25 cellular contexts compared by ENCODE assay signal in genomic region chr20:58466309-58466708, GRCh38. TPM values are rescaled to one million over a fixed set of nuclear protein-coding genes. Genes with fewer than 3 reads are reported as not detected.
"Had no signal": no experiment of that assay in that cellular context is flagged by ENCODE, and none has a peak within 500 bp of the region (broad histone marks: within the 10 kb centered on the region; RNA-seq: fewer than 3 reads in every experiment).

No MANE protein-coding gene starts in this region.

- FAIRE-seq: keratinocyte, small intestine had no signal

- H3K27ac Mint-ChIP-seq: nephron progenitor cell; progenitor cell of endocrine pancreas; stimulated activated effector memory CD8-positive, alpha-beta T cell treated with anti-CD3 and anti-CD28 coated beads, Interleukin-12 subunit alpha, Interleukin-12 subunit beta, amount 100 ng/mL, for 72 hours; stimulated activated naive CD8-positive, alpha-beta T cell treated with anti-CD3 and anti-CD28 coated beads, Interleukin-15, Interleukin-2, amounts not matched to agents 100 ng/mL and 50 ng/mL, for 24 hours had no signal

- H3K4me1 Mint-ChIP-seq: naive thymus-derived CD8-positive, alpha-beta T cell; stimulated activated effector memory CD8-positive, alpha-beta T cell treated with anti-CD3 and anti-CD28 coated beads, Interleukin-12 subunit alpha, Interleukin-12 subunit beta, amount 100 ng/mL, for 72 hours had no signal

- H3K27me3 ChIP-seq: ovary, sigmoid colon, suprapubic skin, tibial nerve, vagina had no signal

- H3K4me3 Mint-ChIP-seq: naive thymus-derived CD8-positive, alpha-beta T cell; nephron progenitor cell; stimulated activated effector memory CD8-positive, alpha-beta T cell treated with anti-CD3 and anti-CD28 coated beads, Interleukin-12 subunit alpha, Interleukin-12 subunit beta, amount 100 ng/mL, for 72 hours; stimulated activated naive CD8-positive, alpha-beta T cell treated with anti-CD3 and anti-CD28 coated beads, Interleukin-15, Interleukin-2, amounts not matched to agents 100 ng/mL and 50 ng/mL, for 24 hours had no signal

- H3K36me3 ChIP-seq: lower lobe of right lung, ovary, sigmoid colon, spleen, suprapubic skin, thoracic aorta, tibial nerve, upper lobe of left lung, vagina had no signal

- DNase-seq: hippocampal formation; kidney glomerular epithelial cell; left cardiac atrium; left ventricle myocardium superior; lower lobe of right lung; mammary epithelial cell; mesenchymal stem cell; naive thymus-derived CD8-positive, alpha-beta T cell; nephron progenitor cell; ovary; right cardiac atrium; sigmoid colon; small intestine; spleen; stimulated activated CD4-positive, alpha-beta T cell treated with anti-CD3 and anti-CD28 coated beads, Interleukin-4, amount 100 ng/mL, for 24 hours had no signal

- H3K27me3 Mint-ChIP-seq: progenitor cell of endocrine pancreas; stimulated activated naive CD8-positive, alpha-beta T cell treated with anti-CD3 and anti-CD28 coated beads, Interleukin-15, Interleukin-2, amounts not matched to agents 100 ng/mL and 50 ng/mL, for 24 hours had no signal

- H3K4me3 ChIP-seq: lower lobe of right lung, ovary, sigmoid colon, spleen, suprapubic skin, thoracic aorta, tibial nerve, upper lobe of left lung, vagina had no signal

- H3K27ac ChIP-seq: lower lobe of right lung, ovary, sigmoid colon, spleen, suprapubic skin, thoracic aorta, tibial nerve, upper lobe of left lung, vagina had no signal

- H3K36me3 Mint-ChIP-seq: stimulated activated effector memory CD8-positive, alpha-beta T cell treated with anti-CD3 and anti-CD28 coated beads, Interleukin-12 subunit alpha, Interleukin-12 subunit beta, amount 100 ng/mL, for 72 hours had no signal

- H3K9me3 ChIP-seq: lower lobe of right lung, ovary, sigmoid colon, spleen, suprapubic skin, thoracic aorta, tibial nerve, upper lobe of left lung, vagina had no signal

- H3K4me1 ChIP-seq: lower lobe of right lung, spleen, suprapubic skin, tibial nerve had no signal

- ATAC-seq: left cardiac atrium; left lobe of liver; left ventricle myocardium superior; lower lobe of right lung; naive thymus-derived CD8-positive, alpha-beta T cell; right cardiac atrium; stimulated activated effector memory CD8-positive, alpha-beta T cell treated with anti-CD3 and anti-CD28 coated beads, Interleukin-12 subunit alpha, Interleukin-12 subunit beta, amount 100 ng/mL, for 72 hours had no signal

- H3K9me3 Mint-ChIP-seq: naive thymus-derived CD8-positive, alpha-beta T cell; stimulated activated effector memory CD8-positive, alpha-beta T cell treated with anti-CD3 and anti-CD28 coated beads, Interleukin-12 subunit alpha, Interleukin-12 subunit beta, amount 100 ng/mL, for 72 hours; stimulated activated naive CD8-positive, alpha-beta T cell treated with anti-CD3 and anti-CD28 coated beads, Interleukin-15, Interleukin-2, amounts not matched to agents 100 ng/mL and 50 ng/mL, for 24 hours had no signal

RNA-seq across cellular contexts. Expression of gene APCDD1L, which starts 48.9 kb away (rescaled TPM):
- total RNA-seq: lower lobe of right lung; naive thymus-derived CD8-positive, alpha-beta T cell; progenitor cell of endocrine pancreas had no signal
